In the genomic region with DNA sequence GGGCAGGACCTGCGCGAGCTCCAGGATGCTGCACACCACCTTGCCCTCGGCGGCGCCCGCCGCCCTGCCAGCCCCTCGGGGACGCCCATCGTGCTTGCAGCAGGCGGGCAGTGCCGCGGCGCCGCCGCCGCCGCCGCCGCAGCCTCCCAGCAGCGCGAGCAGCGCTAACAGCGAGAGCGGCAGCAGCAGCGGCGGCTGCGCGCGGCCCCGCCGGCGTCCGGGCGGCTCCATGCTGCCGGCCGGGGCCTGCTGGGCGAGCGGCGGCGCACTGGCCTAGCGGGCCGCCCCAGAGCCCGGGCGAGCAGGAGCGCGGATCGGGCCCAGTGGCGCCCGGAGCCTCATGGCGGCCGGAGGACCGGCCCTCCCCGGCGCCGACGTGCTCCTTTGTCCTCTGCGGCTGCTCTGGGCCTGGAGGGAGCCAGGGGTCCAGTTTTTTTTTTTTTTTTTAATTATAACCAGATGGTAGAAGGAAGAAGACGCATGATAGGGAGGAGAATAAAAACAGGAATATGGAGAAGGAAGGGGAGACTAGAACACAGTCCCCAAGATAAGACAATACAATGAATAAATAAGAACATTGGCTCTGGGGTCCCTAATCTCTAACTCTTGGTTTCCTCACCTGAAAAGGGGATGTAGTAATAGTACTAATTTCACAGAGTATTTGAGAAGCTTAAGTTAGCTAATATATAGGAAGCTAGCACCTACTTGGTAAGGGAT, we compare ENCODE assay signal across 1 cellular context.
A peak's percentile ranks its signal among the peaks of the same experiment; 100 is the strongest.
TF ChIP-seq lines count a peak whose summit lies in the region.

No MANE protein-coding gene starts in this region.

TF ChIP-seq in HepG2, 621 proteins besides CTCF, POLR2A, EP300 and RAD21:
- TF ChIP-seq PLRG1 (conservative IDR thresholded peaks at IDR 0.05) (no peak), ZNF839 (CRISPR knock-in tag; IDR thresholded peaks at IDR 0.05; ENCODE audit: borderline replicate concordance) (no peak), ZFYVE20 (CRISPR knock-in tag; IDR thresholded peaks at IDR 0.05; ENCODE audit: borderline replicate concordance, low read depth) (no peak), HNRNPH1 (optimal IDR thresholded peaks at IDR 0.05; ENCODE audit: low read depth, low read length) (no peak), ZNF232 (CRISPR knock-in tag; IDR thresholded peaks at IDR 0.05; ENCODE audit: borderline replicate concordance) (no peak), EEA1 (CRISPR knock-in tag; IDR thresholded peaks at IDR 0.05; ENCODE audit: borderline replicate concordance) (no peak), MAFF (IDR thresholded peaks at IDR 0.05; ENCODE audit: low read depth, low read length) (no peak), TEAD2 (CRISPR knock-in tag; IDR thresholded peaks at IDR 0.05) (no peak), ZFP36L1 (CRISPR knock-in tag; IDR thresholded peaks at IDR 0.05) (no peak), MBNL3 (CRISPR knock-in tag; conservative IDR thresholded peaks at IDR 0.05) (no peak), KDM1A (CRISPR knock-in tag; IDR thresholded peaks at IDR 0.05) (no peak), HNRNPLL (IDR thresholded peaks at IDR 0.05; ENCODE audit: low read depth, low read length, poor library complexity, severe bottlenecking) (peak; percentile 36), ZNF777 (CRISPR knock-in tag; IDR thresholded peaks at IDR 0.05) (0 out of 2 replicates have a peak, but pooled peaks have one; percentile 33), ZFY (CRISPR knock-in tag; IDR thresholded peaks at IDR 0.05) (peak; percentile 69), GATAD2A (CRISPR knock-in tag; IDR thresholded peaks at IDR 0.05) (no peak), YY1 (IDR thresholded peaks at IDR 0.05; ENCODE audit: insufficient read depth, insufficient replicate concordance, low read depth, low read length) (peak; percentile 62), SMYD3 (CRISPR knock-in tag; IDR thresholded peaks at IDR 0.05) (no peak), ZNF879 (CRISPR knock-in tag; IDR thresholded peaks at IDR 0.05) (no peak), ZFX (CRISPR knock-in tag; IDR thresholded peaks at IDR 0.05; ENCODE audit: low read depth) (peak; percentile 61)
- TF ChIP-seq, protein P1, sequence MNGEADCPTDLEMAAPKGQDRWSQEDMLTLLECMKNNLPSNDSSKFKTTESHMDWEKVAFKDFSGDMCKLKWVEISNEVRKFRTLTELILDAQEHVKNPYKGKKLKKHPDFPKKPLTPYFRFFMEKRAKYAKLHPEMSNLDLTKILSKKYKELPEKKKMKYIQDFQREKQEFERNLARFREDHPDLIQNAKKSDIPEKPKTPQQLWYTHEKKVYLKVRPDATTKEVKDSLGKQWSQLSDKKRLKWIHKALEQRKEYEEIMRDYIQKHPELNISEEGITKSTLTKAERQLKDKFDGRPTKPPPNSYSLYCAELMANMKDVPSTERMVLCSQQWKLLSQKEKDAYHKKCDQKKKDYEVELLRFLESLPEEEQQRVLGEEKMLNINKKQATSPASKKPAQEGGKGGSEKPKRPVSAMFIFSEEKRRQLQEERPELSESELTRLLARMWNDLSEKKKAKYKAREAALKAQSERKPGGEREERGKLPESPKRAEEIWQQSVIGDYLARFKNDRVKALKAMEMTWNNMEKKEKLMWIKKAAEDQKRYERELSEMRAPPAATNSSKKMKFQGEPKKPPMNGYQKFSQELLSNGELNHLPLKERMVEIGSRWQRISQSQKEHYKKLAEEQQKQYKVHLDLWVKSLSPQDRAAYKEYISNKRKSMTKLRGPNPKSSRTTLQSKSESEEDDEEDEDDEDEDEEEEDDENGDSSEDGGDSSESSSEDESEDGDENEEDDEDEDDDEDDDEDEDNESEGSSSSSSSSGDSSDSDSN (CRISPR knock-in tag; IDR thresholded peaks at IDR 0.05): peak; percentile 82; the same call in 1 of the 2 replicates
- TF ChIP-seq, protein P2, sequence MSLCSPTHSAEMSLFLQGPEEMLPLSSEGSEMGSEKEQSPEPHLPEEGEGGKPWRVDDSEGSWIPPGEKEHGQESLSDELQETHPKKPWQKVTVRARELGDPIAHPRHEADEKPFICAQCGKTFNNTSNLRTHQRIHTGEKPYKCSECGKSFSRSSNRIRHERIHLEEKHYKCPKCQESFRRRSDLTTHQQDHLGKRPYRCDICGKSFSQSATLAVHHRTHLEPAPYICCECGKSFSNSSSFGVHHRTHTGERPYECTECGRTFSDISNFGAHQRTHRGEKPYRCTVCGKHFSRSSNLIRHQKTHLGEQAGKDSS (CRISPR knock-in tag; IDR thresholded peaks at IDR 0.05; ENCODE audit: borderline replicate concordance, low read depth): no peak
- TF ChIP-seq, protein P3, sequence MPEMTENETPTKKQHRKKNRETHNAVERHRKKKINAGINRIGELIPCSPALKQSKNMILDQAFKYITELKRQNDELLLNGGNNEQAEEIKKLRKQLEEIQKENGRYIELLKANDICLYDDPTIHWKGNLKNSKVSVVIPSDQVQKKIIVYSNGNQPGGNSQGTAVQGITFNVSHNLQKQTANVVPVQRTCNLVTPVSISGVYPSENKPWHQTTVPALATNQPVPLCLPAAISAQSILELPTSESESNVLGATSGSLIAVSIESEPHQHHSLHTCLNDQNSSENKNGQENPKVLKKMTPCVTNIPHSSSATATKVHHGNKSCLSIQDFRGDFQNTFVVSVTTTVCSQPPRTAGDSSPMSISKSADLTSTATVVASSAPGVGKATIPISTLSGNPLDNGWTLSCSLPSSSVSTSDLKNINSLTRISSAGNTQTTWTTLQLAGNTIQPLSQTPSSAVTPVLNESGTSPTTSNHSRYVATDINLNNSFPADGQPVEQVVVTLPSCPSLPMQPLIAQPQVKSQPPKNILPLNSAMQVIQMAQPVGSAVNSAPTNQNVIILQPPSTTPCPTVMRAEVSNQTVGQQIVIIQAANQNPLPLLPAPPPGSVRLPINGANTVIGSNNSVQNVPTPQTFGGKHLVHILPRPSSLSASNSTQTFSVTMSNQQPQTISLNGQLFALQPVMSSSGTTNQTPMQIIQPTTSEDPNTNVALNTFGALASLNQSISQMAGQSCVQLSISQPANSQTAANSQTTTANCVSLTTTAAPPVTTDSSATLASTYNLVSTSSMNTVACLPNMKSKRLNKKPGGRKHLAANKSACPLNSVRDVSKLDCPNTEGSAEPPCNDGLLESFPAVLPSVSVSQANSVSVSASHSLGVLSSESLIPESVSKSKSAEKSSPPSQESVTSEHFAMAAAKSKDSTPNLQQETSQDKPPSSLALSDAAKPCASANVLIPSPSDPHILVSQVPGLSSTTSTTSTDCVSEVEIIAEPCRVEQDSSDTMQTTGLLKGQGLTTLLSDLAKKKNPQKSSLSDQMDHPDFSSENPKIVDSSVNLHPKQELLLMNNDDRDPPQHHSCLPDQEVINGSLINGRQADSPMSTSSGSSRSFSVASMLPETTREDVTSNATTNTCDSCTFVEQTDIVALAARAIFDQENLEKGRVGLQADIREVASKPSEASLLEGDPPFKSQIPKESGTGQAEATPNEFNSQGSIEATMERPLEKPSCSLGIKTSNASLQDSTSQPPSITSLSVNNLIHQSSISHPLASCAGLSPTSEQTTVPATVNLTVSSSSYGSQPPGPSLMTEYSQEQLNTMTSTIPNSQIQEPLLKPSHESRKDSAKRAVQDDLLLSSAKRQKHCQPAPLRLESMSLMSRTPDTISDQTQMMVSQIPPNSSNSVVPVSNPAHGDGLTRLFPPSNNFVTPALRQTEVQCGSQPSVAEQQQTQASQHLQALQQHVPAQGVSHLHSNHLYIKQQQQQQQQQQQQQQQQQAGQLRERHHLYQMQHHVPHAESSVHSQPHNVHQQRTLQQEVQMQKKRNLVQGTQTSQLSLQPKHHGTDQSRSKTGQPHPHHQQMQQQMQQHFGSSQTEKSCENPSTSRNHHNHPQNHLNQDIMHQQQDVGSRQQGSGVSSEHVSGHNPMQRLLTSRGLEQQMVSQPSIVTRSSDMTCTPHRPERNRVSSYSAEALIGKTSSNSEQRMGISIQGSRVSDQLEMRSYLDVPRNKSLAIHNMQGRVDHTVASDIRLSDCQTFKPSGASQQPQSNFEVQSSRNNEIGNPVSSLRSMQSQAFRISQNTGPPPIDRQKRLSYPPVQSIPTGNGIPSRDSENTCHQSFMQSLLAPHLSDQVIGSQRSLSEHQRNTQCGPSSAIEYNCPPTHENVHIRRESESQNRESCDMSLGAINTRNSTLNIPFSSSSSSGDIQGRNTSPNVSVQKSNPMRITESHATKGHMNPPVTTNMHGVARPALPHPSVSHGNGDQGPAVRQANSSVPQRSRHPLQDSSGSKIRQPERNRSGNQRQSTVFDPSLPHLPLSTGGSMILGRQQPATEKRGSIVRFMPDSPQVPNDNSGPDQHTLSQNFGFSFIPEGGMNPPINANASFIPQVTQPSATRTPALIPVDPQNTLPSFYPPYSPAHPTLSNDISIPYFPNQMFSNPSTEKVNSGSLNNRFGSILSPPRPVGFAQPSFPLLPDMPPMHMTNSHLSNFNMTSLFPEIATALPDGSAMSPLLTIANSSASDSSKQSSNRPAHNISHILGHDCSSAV (CRISPR knock-in tag; IDR thresholded peaks at IDR 0.05; ENCODE audit: borderline replicate concordance): no peak
- TF ChIP-seq, protein P4, sequence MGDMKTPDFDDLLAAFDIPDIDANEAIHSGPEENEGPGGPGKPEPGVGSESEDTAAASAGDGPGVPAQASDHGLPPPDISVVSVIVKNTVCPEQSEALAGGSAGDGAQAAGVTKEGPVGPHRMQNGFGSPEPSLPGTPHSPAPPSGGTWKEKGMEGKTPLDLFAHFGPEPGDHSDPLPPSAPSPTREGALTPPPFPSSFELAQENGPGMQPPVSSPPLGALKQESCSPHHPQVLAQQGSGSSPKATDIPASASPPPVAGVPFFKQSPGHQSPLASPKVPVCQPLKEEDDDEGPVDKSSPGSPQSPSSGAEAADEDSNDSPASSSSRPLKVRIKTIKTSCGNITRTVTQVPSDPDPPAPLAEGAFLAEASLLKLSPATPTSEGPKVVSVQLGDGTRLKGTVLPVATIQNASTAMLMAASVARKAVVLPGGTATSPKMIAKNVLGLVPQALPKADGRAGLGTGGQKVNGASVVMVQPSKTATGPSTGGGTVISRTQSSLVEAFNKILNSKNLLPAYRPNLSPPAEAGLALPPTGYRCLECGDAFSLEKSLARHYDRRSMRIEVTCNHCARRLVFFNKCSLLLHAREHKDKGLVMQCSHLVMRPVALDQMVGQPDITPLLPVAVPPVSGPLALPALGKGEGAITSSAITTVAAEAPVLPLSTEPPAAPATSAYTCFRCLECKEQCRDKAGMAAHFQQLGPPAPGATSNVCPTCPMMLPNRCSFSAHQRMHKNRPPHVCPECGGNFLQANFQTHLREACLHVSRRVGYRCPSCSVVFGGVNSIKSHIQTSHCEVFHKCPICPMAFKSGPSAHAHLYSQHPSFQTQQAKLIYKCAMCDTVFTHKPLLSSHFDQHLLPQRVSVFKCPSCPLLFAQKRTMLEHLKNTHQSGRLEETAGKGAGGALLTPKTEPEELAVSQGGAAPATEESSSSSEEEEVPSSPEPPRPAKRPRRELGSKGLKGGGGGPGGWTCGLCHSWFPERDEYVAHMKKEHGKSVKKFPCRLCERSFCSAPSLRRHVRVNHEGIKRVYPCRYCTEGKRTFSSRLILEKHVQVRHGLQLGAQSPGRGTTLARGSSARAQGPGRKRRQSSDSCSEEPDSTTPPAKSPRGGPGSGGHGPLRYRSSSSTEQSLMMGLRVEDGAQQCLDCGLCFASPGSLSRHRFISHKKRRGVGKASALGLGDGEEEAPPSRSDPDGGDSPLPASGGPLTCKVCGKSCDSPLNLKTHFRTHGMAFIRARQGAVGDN (CRISPR knock-in tag; IDR thresholded peaks at IDR 0.05): peak; percentile 19; the same call in 1 of the 2 replicates
TF ChIP-seq in HepG2: peak in this region for 7.
